1 cellular context compared by ENCODE assay signal in the genomic region with DNA sequence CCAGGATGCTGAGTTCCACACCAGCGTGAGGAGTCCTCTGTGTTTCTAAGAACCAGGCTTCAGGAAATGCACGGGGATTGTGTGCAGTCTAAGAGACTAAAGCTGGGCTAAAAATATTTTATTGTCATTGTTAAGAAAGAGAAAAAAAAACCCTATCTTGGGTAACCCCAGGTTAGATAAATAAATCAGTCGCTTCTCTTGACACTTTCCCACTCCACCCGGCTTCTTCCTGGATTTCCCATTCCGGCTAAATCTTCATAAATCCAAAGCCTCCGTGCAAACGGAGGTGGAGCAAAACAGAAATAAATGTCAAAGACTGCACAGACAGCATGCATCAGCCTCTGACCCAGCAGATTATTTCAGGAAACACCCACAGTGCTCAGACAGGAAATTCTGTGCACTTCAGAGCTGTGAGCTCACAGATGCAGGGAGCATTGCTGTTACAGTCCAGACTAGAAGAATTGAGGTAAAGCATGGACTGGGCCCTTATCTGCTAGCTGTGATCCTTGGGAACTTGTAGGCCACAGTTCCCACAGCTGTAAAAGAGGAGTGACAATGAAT.
TF ChIP-seq lines count a peak whose summit lies in the region.

No MANE protein-coding gene starts in this region.

TF ChIP-seq in HepG2, 621 proteins besides CTCF, POLR2A, EP300 and RAD21 (continued from another document and continues in another):
- TF ChIP-seq, protein P1, sequence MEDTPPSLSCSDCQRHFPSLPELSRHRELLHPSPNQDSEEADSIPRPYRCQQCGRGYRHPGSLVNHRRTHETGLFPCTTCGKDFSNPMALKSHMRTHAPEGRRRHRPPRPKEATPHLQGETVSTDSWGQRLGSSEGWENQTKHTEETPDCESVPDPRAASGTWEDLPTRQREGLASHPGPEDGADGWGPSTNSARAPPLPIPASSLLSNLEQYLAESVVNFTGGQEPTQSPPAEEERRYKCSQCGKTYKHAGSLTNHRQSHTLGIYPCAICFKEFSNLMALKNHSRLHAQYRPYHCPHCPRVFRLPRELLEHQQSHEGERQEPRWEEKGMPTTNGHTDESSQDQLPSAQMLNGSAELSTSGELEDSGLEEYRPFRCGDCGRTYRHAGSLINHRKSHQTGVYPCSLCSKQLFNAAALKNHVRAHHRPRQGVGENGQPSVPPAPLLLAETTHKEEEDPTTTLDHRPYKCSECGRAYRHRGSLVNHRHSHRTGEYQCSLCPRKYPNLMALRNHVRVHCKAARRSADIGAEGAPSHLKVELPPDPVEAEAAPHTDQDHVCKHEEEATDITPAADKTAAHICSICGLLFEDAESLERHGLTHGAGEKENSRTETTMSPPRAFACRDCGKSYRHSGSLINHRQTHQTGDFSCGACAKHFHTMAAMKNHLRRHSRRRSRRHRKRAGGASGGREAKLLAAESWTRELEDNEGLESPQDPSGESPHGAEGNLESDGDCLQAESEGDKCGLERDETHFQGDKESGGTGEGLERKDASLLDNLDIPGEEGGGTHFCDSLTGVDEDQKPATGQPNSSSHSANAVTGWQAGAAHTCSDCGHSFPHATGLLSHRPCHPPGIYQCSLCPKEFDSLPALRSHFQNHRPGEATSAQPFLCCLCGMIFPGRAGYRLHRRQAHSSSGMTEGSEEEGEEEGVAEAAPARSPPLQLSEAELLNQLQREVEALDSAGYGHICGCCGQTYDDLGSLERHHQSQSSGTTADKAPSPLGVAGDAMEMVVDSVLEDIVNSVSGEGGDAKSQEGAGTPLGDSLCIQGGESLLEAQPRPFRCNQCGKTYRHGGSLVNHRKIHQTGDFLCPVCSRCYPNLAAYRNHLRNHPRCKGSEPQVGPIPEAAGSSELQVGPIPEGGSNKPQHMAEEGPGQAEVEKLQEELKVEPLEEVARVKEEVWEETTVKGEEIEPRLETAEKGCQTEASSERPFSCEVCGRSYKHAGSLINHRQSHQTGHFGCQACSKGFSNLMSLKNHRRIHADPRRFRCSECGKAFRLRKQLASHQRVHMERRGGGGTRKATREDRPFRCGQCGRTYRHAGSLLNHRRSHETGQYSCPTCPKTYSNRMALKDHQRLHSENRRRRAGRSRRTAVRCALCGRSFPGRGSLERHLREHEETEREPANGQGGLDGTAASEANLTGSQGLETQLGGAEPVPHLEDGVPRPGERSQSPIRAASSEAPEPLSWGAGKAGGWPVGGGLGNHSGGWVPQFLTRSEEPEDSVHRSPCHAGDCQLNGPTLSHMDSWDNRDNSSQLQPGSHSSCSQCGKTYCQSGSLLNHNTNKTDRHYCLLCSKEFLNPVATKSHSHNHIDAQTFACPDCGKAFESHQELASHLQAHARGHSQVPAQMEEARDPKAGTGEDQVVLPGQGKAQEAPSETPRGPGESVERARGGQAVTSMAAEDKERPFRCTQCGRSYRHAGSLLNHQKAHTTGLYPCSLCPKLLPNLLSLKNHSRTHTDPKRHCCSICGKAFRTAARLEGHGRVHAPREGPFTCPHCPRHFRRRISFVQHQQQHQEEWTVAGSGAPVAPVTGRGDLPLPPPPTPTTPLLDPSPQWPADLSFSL (CRISPR knock-in tag; IDR thresholded peaks at IDR 0.05) = no peak
- TF ChIP-seq ZNF772 (CRISPR knock-in tag; IDR thresholded peaks at IDR 0.05) (no peak), NFIB (CRISPR knock-in tag; IDR thresholded peaks at IDR 0.05; ENCODE audit: borderline replicate concordance) (no peak), NFYC (CRISPR knock-in tag; IDR thresholded peaks at IDR 0.05) (no peak), ZNF510 (CRISPR knock-in tag; IDR thresholded peaks at IDR 0.05; ENCODE audit: low read depth) (no peak), LCORL (IDR thresholded peaks at IDR 0.05) (no peak), LCORL (CRISPR knock-in tag; IDR thresholded peaks at IDR 0.05) (no peak), MXI1 (IDR thresholded peaks at IDR 0.05; ENCODE audit: borderline replicate concordance, low read depth, low read length) (peak; percentile 38; the same call in 1 of the 3 replicates), NFIC (IDR thresholded peaks at IDR 0.05; ENCODE audit: low read length) (no peak), BCL6 (CRISPR knock-in tag; IDR thresholded peaks at IDR 0.05) (no peak), ZNF75D (CRISPR knock-in tag; IDR thresholded peaks at IDR 0.05; ENCODE audit: borderline replicate concordance) (no peak), NCOA2 (CRISPR knock-in tag; IDR thresholded peaks at IDR 0.05) (no peak), ZFX (CRISPR knock-in tag; IDR thresholded peaks at IDR 0.05; ENCODE audit: low read depth) (peak; percentile 48; the same call in 1 of the 2 replicates), DMAP1 (CRISPR knock-in tag; IDR thresholded peaks at IDR 0.05) (no peak), SRF (IDR thresholded peaks at IDR 0.05; ENCODE audit: low read depth, low read length) (no peak), ZNF7 (CRISPR knock-in tag; IDR thresholded peaks at IDR 0.05) (no peak), ZNF770 (CRISPR knock-in tag; IDR thresholded peaks at IDR 0.05) (no peak), ZNF317 (CRISPR knock-in tag; IDR thresholded peaks at IDR 0.05) (no peak), ZNF703 (CRISPR knock-in tag; IDR thresholded peaks at IDR 0.05; ENCODE audit: borderline replicate concordance) (no peak), ZNF768 (CRISPR knock-in tag; IDR thresholded peaks at IDR 0.05) (no peak), ATF3 (CRISPR knock-in tag; IDR thresholded peaks at IDR 0.05) (no peak), ELF4 (CRISPR knock-in tag; IDR thresholded peaks at IDR 0.05; ENCODE audit: borderline replicate concordance) (no peak), RNF2 (conservative IDR thresholded peaks at IDR 0.05; ENCODE audit: low read depth) (no peak), KMT2A (CRISPR knock-in tag; IDR thresholded peaks at IDR 0.05) (no peak), ZNF430 (CRISPR knock-in tag; IDR thresholded peaks at IDR 0.05) (no peak), RORA (CRISPR knock-in tag; IDR thresholded peaks at IDR 0.05) (no peak), ZNF34 (CRISPR knock-in tag; IDR thresholded peaks at IDR 0.05; ENCODE audit: borderline replicate concordance) (no peak), CHCHD3 (CRISPR knock-in tag; IDR thresholded peaks at IDR 0.05) (no peak), ZZZ3 (CRISPR knock-in tag; IDR thresholded peaks at IDR 0.05; ENCODE audit: borderline replicate concordance) (no peak), XBP1 (CRISPR knock-in tag; IDR thresholded peaks at IDR 0.05) (no peak), MBNL3 (CRISPR knock-in tag; conservative IDR thresholded peaks at IDR 0.05) (no peak), SMARCC2 (IDR thresholded peaks at IDR 0.05) (no peak), SRY (CRISPR knock-in tag; IDR thresholded peaks at IDR 0.05) (no peak), HMGXB3 (CRISPR knock-in tag; IDR thresholded peaks at IDR 0.05; ENCODE audit: borderline replicate concordance) (no peak), ZNF354B (CRISPR knock-in tag; IDR thresholded peaks at IDR 0.05) (no peak), ZNF660 (CRISPR knock-in tag; IDR thresholded peaks at IDR 0.05; ENCODE audit: borderline replicate concordance, low read depth) (no peak)
- TF ChIP-seq, protein P2, sequence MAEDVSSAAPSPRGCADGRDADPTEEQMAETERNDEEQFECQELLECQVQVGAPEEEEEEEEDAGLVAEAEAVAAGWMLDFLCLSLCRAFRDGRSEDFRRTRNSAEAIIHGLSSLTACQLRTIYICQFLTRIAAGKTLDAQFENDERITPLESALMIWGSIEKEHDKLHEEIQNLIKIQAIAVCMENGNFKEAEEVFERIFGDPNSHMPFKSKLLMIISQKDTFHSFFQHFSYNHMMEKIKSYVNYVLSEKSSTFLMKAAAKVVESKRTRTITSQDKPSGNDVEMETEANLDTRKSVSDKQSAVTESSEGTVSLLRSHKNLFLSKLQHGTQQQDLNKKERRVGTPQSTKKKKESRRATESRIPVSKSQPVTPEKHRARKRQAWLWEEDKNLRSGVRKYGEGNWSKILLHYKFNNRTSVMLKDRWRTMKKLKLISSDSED (CRISPR knock-in tag; IDR thresholded peaks at IDR 0.05) = no peak
- TF ChIP-seq, protein P3, sequence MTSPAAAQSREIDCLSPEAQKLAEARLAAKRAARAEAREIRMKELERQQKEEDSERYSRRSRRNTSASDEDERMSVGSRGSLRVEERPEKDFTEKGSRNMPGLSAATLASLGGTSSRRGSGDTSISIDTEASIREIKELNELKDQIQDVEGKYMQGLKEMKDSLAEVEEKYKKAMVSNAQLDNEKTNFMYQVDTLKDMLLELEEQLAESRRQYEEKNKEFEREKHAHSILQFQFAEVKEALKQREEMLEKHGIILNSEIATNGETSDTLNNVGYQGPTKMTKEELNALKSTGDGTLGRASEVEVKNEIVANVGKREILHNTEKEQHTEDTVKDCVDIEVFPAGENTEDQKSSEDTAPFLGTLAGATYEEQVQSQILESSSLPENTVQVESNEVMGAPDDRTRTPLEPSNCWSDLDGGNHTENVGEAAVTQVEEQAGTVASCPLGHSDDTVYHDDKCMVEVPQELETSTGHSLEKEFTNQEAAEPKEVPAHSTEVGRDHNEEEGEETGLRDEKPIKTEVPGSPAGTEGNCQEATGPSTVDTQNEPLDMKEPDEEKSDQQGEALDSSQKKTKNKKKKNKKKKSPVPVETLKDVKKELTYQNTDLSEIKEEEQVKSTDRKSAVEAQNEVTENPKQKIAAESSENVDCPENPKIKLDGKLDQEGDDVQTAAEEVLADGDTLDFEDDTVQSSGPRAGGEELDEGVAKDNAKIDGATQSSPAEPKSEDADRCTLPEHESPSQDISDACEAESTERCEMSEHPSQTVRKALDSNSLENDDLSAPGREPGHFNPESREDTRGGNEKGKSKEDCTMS (CRISPR knock-in tag; conservative IDR thresholded peaks at IDR 0.05) = no peak
- TF ChIP-seq, protein P4, sequence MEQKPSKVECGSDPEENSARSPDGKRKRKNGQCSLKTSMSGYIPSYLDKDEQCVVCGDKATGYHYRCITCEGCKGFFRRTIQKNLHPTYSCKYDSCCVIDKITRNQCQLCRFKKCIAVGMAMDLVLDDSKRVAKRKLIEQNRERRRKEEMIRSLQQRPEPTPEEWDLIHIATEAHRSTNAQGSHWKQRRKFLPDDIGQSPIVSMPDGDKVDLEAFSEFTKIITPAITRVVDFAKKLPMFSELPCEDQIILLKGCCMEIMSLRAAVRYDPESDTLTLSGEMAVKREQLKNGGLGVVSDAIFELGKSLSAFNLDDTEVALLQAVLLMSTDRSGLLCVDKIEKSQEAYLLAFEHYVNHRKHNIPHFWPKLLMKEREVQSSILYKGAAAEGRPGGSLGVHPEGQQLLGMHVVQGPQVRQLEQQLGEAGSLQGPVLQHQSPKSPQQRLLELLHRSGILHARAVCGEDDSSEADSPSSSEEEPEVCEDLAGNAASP (CRISPR knock-in tag; IDR thresholded peaks at IDR 0.05; ENCODE audit: borderline replicate concordance) = no peak
- TF ChIP-seq, protein P5, sequence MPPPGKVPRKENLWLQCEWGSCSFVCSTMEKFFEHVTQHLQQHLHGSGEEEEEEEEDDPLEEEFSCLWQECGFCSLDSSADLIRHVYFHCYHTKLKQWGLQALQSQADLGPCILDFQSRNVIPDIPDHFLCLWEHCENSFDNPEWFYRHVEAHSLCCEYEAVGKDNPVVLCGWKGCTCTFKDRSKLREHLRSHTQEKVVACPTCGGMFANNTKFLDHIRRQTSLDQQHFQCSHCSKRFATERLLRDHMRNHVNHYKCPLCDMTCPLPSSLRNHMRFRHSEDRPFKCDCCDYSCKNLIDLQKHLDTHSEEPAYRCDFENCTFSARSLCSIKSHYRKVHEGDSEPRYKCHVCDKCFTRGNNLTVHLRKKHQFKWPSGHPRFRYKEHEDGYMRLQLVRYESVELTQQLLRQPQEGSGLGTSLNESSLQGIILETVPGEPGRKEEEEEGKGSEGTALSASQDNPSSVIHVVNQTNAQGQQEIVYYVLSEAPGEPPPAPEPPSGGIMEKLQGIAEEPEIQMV (CRISPR knock-in tag; IDR thresholded peaks at IDR 0.05; ENCODE audit: low read depth) = no peak
